Comparison of ENCODE assay signal across 23 cellular contexts in the genomic region with DNA sequence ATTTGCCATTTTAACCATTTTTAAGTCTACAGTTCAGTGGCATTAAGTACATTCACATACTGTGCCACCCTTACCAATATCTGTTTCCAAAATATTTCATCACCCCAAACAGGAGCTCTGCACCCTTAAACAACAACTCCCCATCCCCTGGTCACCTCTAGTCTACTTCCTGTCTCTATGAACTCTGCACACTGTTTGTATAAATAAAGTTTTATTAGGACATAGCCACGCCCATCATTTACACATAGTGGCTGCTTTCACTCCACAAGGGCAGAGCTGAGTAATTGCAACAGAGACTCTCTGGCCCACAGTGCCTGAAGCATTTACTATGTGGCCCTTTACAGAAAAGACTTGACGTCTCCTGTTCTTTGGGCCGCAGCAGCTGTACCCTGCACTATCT. TPM values are rescaled to one million over a fixed set of nuclear protein-coding genes. Genes with fewer than 3 reads are reported as not detected.
DNase-seq lines count a peak whose midpoint lies in the region; ATAC-seq lines count a peak whose summit lies in the region.
"Had no signal": no experiment of that assay in that cellular context is flagged by ENCODE, and none has a peak within 500 bp of the region (broad histone marks: within the 10 kb centered on the region; RNA-seq: fewer than 3 reads in every experiment).

No MANE protein-coding gene starts in this region.

- H3K27me3 Mint-ChIP-seq in activated naive CD4-positive, alpha-beta T cell treated with anti-CD3 and anti-CD28 coated beads, Interleukin-2, amount 10 ng/mL, durations not matched to agents 7 days and 5 days = no peaks in the 10 kb centered on the region
- no peaks in the 10 kb centered on the region for H3K27me3 Mint-ChIP-seq in stimulated activated naive CD8-positive, alpha-beta T cell treated with anti-CD3 and anti-CD28 coated beads, Interleukin-15, amount 100 ng/mL, for 72 hours
- H3K27me3 Mint-ChIP-seq: activated CD8-positive, alpha-beta memory T cell treated with anti-CD3 and anti-CD28 coated beads, Interleukin-2, amount 10 ng/mL, durations not matched to agents 7 days and 5 days; CD4-positive, alpha-beta T cell; stimulated activated naive B cell treated with anti-CD40 and anti-IgM and Interleukin-4, amounts not matched to agents 10 μg/mL and 1 μg/mL and 100 μg/mL, for 72 hours had no signal

- no peaks in the 10 kb centered on the region for H3K9me3 Mint-ChIP-seq in activated naive CD4-positive, alpha-beta T cell treated with anti-CD3 and anti-CD28 coated beads, Interleukin-2, amount 10 ng/mL, durations not matched to agents 7 days and 5 days
- H3K9me3 Mint-ChIP-seq in stimulated activated naive CD8-positive, alpha-beta T cell treated with anti-CD3 and anti-CD28 coated beads, Interleukin-15, amount 100 ng/mL, for 72 hours = no peaks in the 10 kb centered on the region
- H3K9me3 Mint-ChIP-seq: CD4-positive, alpha-beta T cell; stimulated activated naive B cell treated with anti-CD40 and anti-IgM and Interleukin-4, amounts not matched to agents 10 μg/mL and 1 μg/mL and 100 μg/mL, for 72 hours had no signal

- no peak overlapping the region for H3K4me3 ChIP-seq in Karpas-422 (ENCODE audit: low read length)
- H3K4me3 ChIP-seq: left ventricle myocardium inferior, transverse colon had no signal

- no peaks in the 10 kb centered on the region for H3K4me1 ChIP-seq in Karpas-422 (ENCODE audit: low read length)
- H3K4me1 ChIP-seq: transverse colon had no signal

- no peaks in the 10 kb centered on the region for H3K27me3 ChIP-seq in Karpas-422 (ENCODE audit: low read length)
- H3K27me3 ChIP-seq: transverse colon had no signal

- H3K36me3 Mint-ChIP-seq in activated naive CD4-positive, alpha-beta T cell treated with anti-CD3 and anti-CD28 coated beads, Interleukin-2, amount 10 ng/mL, durations not matched to agents 7 days and 5 days = peaks cover 46% of the 10 kb centered on the region

- no peak overlapping the region for H3K4me3 Mint-ChIP-seq in activated naive CD4-positive, alpha-beta T cell treated with anti-CD3 and anti-CD28 coated beads, Interleukin-2, amount 10 ng/mL, durations not matched to agents 7 days and 5 days
- H3K4me3 Mint-ChIP-seq in stimulated activated naive CD8-positive, alpha-beta T cell treated with anti-CD3 and anti-CD28 coated beads, Interleukin-15, amount 100 ng/mL, for 72 hours = no peak overlapping the region
- H3K4me3 Mint-ChIP-seq: activated CD8-positive, alpha-beta memory T cell treated with anti-CD3 and anti-CD28 coated beads, Interleukin-2, amount 10 ng/mL, durations not matched to agents 7 days and 5 days; CD4-positive, alpha-beta T cell; stimulated activated naive B cell treated with anti-CD40 and anti-IgM and Interleukin-4, amounts not matched to agents 10 μg/mL and 1 μg/mL and 100 μg/mL, for 72 hours had no signal

- no peak overlapping the region for H3K4me2 ChIP-seq in Karpas-422 (ENCODE audit: low read depth, low read length, poor library complexity, severe bottlenecking)
- H3K4me2 ChIP-seq: SK-N-SH had no signal

- no peak overlapping the region for H3K27ac ChIP-seq in Karpas-422 (ENCODE audit: low read length)
- H3K27ac ChIP-seq: left ventricle myocardium inferior, transverse colon had no signal

- no peaks in the 10 kb centered on the region for H3K9me3 ChIP-seq in Karpas-422 (ENCODE audit: low read length)
- H3K9me3 ChIP-seq: left ventricle myocardium inferior, SK-N-SH, transverse colon had no signal

- no peaks in the 10 kb centered on the region for H3K9me2 ChIP-seq in Karpas-422 (replicated peaks; ENCODE audit: insufficient read depth, low read length)
- H3K9me2 ChIP-seq: SK-N-SH had no signal

- H4K20me1 ChIP-seq in Karpas-422 (ENCODE audit: insufficient read depth, low read depth, low read length) = no peaks in the 10 kb centered on the region

- H2AFZ ChIP-seq in Karpas-422 (ENCODE audit: low read length) = no peak overlapping the region

- H3K4me1 Mint-ChIP-seq in activated naive CD4-positive, alpha-beta T cell treated with anti-CD3 and anti-CD28 coated beads, Interleukin-2, amount 10 ng/mL, durations not matched to agents 7 days and 5 days = no peaks in the 10 kb centered on the region
- H3K4me1 Mint-ChIP-seq in stimulated activated naive CD8-positive, alpha-beta T cell treated with anti-CD3 and anti-CD28 coated beads, Interleukin-15, amount 100 ng/mL, for 72 hours = peaks cover 5% of the 10 kb centered on the region
- H3K4me1 Mint-ChIP-seq: activated CD8-positive, alpha-beta memory T cell treated with anti-CD3 and anti-CD28 coated beads, Interleukin-2, amount 10 ng/mL, durations not matched to agents 7 days and 5 days had no signal

- no peaks in the 10 kb centered on the region for H3K79me2 ChIP-seq in Karpas-422 (ENCODE audit: low read length)

- no peak for DNase-seq in activated naive CD4-positive, alpha-beta T cell treated with anti-CD3 and anti-CD28 coated beads, Interleukin-2, amount 10 ng/mL, durations not matched to agents 7 days and 5 days
- DNase-seq in activated naive CD4-positive, alpha-beta T cell (lab: John Stamatoyannopoulos, UW) = no peak
- DNase-seq in Karpas-422 (peak; percentile 75), RPMI8226 (peak; percentile 14), GDM1 (lab: John Stamatoyannopoulos, UW) (no peak), hippocampal formation (lab: John Stamatoyannopoulos, UW) (no peak)
- DNase-seq in stimulated activated naive CD8-positive, alpha-beta T cell treated with anti-CD3 and anti-CD28 coated beads, Interleukin-15, amount 100 ng/mL, for 72 hours = no peak
- DNase-seq: activated CD8-positive, alpha-beta memory T cell treated with anti-CD3 and anti-CD28 coated beads, Interleukin-2, amount 10 ng/mL, durations not matched to agents 7 days and 5 days; activated effector memory CD4-positive, alpha-beta T cell treated with Interleukin-2 at 50 U/mL for 16 hours; caudate nucleus; CD4-positive, alpha-beta T cell; DND-41; H7; left ventricle myocardium inferior; NCI-H187; NCI-H510A treated with DMSO at 0.1 percent for 48 hours; nucleus accumbens; retina; SK-N-SH; stimulated activated naive B cell treated with anti-CD40 and anti-IgM and Interleukin-4, amounts not matched to agents 10 μg/mL and 1 μg/mL and 100 μg/mL, for 72 hours; T1000; transverse colon had no signal

- H3K9ac ChIP-seq in Karpas-422 (ENCODE audit: low read length) = no peak overlapping the region
- H3K9ac ChIP-seq: SK-N-SH had no signal

- H3K36me3 ChIP-seq in Karpas-422 (ENCODE audit: insufficient read depth, low read length) = no peaks in the 10 kb centered on the region
- H3K36me3 ChIP-seq: transverse colon had no signal

- ATAC-seq in stimulated activated naive CD8-positive, alpha-beta T cell treated with anti-CD3 and anti-CD28 coated beads, Interleukin-15, amount 100 ng/mL, for 72 hours = peak; percentile 21
- ATAC-seq in GM19324 (IDR thresholded peaks at IDR 0.05; ENCODE audit: low FRiP score, unreplicated experiment) = no peak
- ATAC-seq: activated CD8-positive, alpha-beta memory T cell treated with anti-CD3 and anti-CD28 coated beads, Interleukin-2, amount 10 ng/mL, durations not matched to agents 7 days and 5 days; stimulated activated naive B cell treated with anti-CD40 and anti-IgM and Interleukin-4, amounts not matched to agents 10 μg/mL and 1 μg/mL and 100 μg/mL, for 72 hours had no signal

- CTCF ChIA-PET in activated naive CD4-positive, alpha-beta T cell treated with anti-CD3 and anti-CD28 coated beads, Interleukin-2, amount 10 ng/mL, durations not matched to agents 7 days and 5 days (lab: Charles Lee) = no interaction called here

- H3K27ac Mint-ChIP-seq in activated naive CD4-positive, alpha-beta T cell treated with anti-CD3 and anti-CD28 coated beads, Interleukin-2, amount 10 ng/mL, durations not matched to agents 7 days and 5 days = peak overlapping the region; percentile 64
- H3K27ac Mint-ChIP-seq in stimulated activated naive CD8-positive, alpha-beta T cell treated with anti-CD3 and anti-CD28 coated beads, Interleukin-15, amount 100 ng/mL, for 72 hours = peak overlapping the region in 1 of 2 donors; percentile 31

RNA-seq across cellular contexts. Expression of gene KCNAB2, which starts 30.1 kb away (rescaled TPM):
- total RNA-seq in Karpas-422 (2014; rRNA removed; shearing (Covaris generic); ENCODE audit: low replicate concordance) = 27.3 and 57.0 TPM in 2 replicates

Comparison
In these comparisons a context has a peak if more than half of its experiments do, and no peak if none do; other contexts are left out.
1. DNase-seq: peak in Karpas-422 (single experiment) and RPMI8226 (single experiment); none in activated naive CD4-positive, alpha-beta T cell treated with anti-CD3 and anti-CD28 coated beads, Interleukin-2, amount 10 ng/mL, durations not matched to agents 7 days and 5 days (single experiment), activated naive CD4-positive, alpha-beta T cell (0 of 4), stimulated activated naive CD8-positive, alpha-beta T cell treated with anti-CD3 and anti-CD28 coated beads, Interleukin-15, amount 100 ng/mL, for 72 hours (0 of 2), GDM1 (single experiment) and hippocampal formation (0 of 2).